ENCODE assay signal across 20 cellular contexts in the genomic region with DNA sequence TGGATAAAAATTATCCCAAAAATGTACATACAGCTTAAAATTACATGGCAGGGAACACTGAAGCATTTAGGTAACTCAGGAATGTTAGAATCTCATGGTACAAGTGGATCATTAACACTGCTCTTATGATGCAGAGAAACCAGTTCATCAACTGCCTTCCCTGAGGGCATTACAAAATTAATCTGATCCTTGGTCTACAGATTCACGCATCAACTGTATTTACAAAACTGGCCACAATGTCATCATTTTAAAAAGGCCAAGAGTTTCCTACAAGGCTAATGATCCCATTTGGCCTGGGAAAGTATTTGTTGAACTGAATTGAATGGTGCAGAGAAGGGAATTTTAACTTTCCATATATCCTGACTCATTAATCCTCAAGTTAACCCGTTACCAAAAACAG.
A peak's percentile ranks its signal among the peaks of the same experiment; 100 is the strongest.
DNase-seq lines count a peak whose midpoint lies in the region; ATAC-seq and TF ChIP-seq lines count a peak whose summit lies in the region.
"Had no signal": no experiment of that assay in that cellular context is flagged by ENCODE, and none has a peak within 500 bp of the region (broad histone marks: within the 10 kb centered on the region; RNA-seq: fewer than 3 reads in every experiment).

No MANE protein-coding gene starts in this region.

- no peaks in the 10 kb centered on the region for H3K9me3 ChIP-seq in WERI-Rb-1 (ENCODE audit: severe bottlenecking)
- H3K9me3 ChIP-seq: heart left ventricle, right atrium auricular region, stomach, uterus had no signal

- H3K27ac ChIP-seq in WERI-Rb-1, result peak overlapping the region; percentile 91
- H3K27ac ChIP-seq: epithelial cell of prostate, right atrium auricular region had no signal

- in situ Hi-C loops in ACHN (cut with HindIII; ENCODE audit: low pct_ligation_motif_present, low pct_unique_long_range_greater_than_20kb, low sequenced_read_pairs), result no loop called here
- in situ Hi-C loops in GM13977 (cut with MboI; ENCODE audit: low pct_unique_long_range_greater_than_20kb, low sequenced_read_pairs, unreplicated experiment), result no loop called here

- TF ChIP-seq CTCF in WERI-Rb-1 (IDR thresholded peaks at IDR 0.05; ENCODE audit: low read depth, low read length) (no peak), GM13977 (IDR thresholded peaks at IDR 0.05; ENCODE audit: extremely low read depth, insufficient read depth, missing control alignments) (no peak)

- DNase-seq in ACHN (peak; percentile 4), HT-29 (ENCODE audit: low spot score) (peak; percentile 48), WERI-Rb-1 (no peak), kidney tubule cell (ENCODE audit: low spot score) (peak; percentile 73), GM13977 (ENCODE audit: low spot score) (no peak), GM19240 (ENCODE audit: insufficient read length, low spot score) (no peak)
- DNase-seq in stimulated activated naive CD8-positive, alpha-beta T cell treated with anti-CD3 and anti-CD28 coated beads, Interleukin-15, Interleukin-2, amounts not matched to agents 100 U/mL and 50 U/mL, for 24 hours, result no peak
- DNase-seq in activated CD4-positive, alpha-beta T cell treated with anti-CD3 and anti-CD28 coated beads for 1 hour, result no peak
- DNase-seq: activated CD4-positive, alpha-beta T cell treated with anti-CD3 and anti-CD28 coated beads, Interleukin-2, amount 50 U/mL, for 4 hours; activated T-cell treated with anti-CD3 and anti-CD28 coated beads, Interleukin-2, amount 50 U/mL, for 24 hours; CD8-positive, alpha-beta memory T cell; dermis blood vessel endothelial cell; heart left ventricle; immature natural killer cell; NCI-H146; stomach; uterus had no signal

- H3K36me3 ChIP-seq in WERI-Rb-1, result no peaks in the 10 kb centered on the region
- H3K36me3 ChIP-seq: heart left ventricle, right atrium auricular region, stomach, uterus had no signal

- no peaks in the 10 kb centered on the region for H3K27me3 ChIP-seq in WERI-Rb-1 (ENCODE audit: insufficient read depth, low read depth, severe bottlenecking)
- H3K27me3 ChIP-seq: heart left ventricle, right atrium auricular region, stomach, uterus had no signal

- no peak overlapping the region for H3K4me3 ChIP-seq in WERI-Rb-1 (ENCODE audit: low read depth, low read length)
- H3K4me3 ChIP-seq: heart left ventricle, right atrium auricular region, stomach, uterus had no signal

- no peak for ATAC-seq in stimulated activated naive CD8-positive, alpha-beta T cell treated with anti-CD3 and anti-CD28 coated beads, Interleukin-15, Interleukin-2, amounts not matched to agents 100 U/mL and 50 U/mL, for 24 hours
- ATAC-seq: activated naive CD4-positive, alpha-beta T cell treated with anti-CD3 and anti-CD28 coated beads, Interleukin-2, amount 50 U/mL, for 72 hours; heart left ventricle had no signal

Comparison
In these comparisons a context has a peak if more than half of its experiments do, and no peak if none do; other contexts are left out.
1. DNase-seq: peak in ACHN (single experiment), HT-29 (single experiment) and kidney tubule cell (single experiment); none in WERI-Rb-1 (single experiment), stimulated activated naive CD8-positive, alpha-beta T cell treated with anti-CD3 and anti-CD28 coated beads, Interleukin-15, Interleukin-2, amounts not matched to agents 100 U/mL and 50 U/mL, for 24 hours (single experiment), GM13977 (single experiment), activated CD4-positive, alpha-beta T cell treated with anti-CD3 and anti-CD28 coated beads for 1 hour (single experiment) and GM19240 (single experiment).